ENCODE assay signal across 8 cellular contexts in genomic region chr2:31170071-31170698, GRCh38. TPM values are rescaled to one million over a fixed set of nuclear protein-coding genes. Genes with fewer than 3 reads are reported as not detected.
DNase-seq lines count a peak whose midpoint lies in the region; ATAC-seq and TF ChIP-seq lines count a peak whose summit lies in the region.

No MANE protein-coding gene starts in this region.

- H3K4me3 ChIP-seq in epithelial cell of esophagus (ENCODE audit: low read length) (no peak overlapping the region), mucosa of descending colon (no peak overlapping the region)

- H3K9me3 Mint-ChIP-seq in stimulated activated memory B cell treated with anti-CD40 and anti-IgM and Interleukin-4, amounts not matched to agents 10 μg/mL and 1 μg/mL and 100 μg/mL, for 72 hours: no peaks in the 10 kb centered on the region

- ATAC-seq in HG03196 (IDR thresholded peaks at IDR 0.05; ENCODE audit: unreplicated experiment): peak; percentile 69
- peak; percentile 88 for ATAC-seq in mucosa of descending colon
- ATAC-seq in stimulated activated memory B cell treated with anti-CD40 and anti-IgM and Interleukin-4, amounts not matched to agents 10 μg/mL and 1 μg/mL and 100 μg/mL, for 72 hours: peak; percentile 78

- no peak overlapping the region for H3K4me3 Mint-ChIP-seq in stimulated activated memory B cell treated with anti-CD40 and anti-IgM and Interleukin-4, amounts not matched to agents 10 μg/mL and 1 μg/mL and 100 μg/mL, for 72 hours

- H3K4me1 ChIP-seq in mucosa of descending colon (ENCODE audit: low read depth): no peaks in the 10 kb centered on the region

- intact Hi-C loops in mucosa of descending colon (cut with DNase I, micrococcal nuclease): no loop called here

- in situ Hi-C loops in ACHN (cut with HindIII; ENCODE audit: low pct_ligation_motif_present, low pct_unique_long_range_greater_than_20kb, low sequenced_read_pairs) (loop anchor here (25.0 kb wide), 1 partner anchor 167 kb away; no protein-coding TSS in a partner anchor), GM13976 (cut with MboI; ENCODE audit: low sequenced_read_pairs, unreplicated experiment) (loop anchor here (10.0 kb wide), 1 partner anchor 165 kb away; no protein-coding TSS in a partner anchor)

- no peaks in the 10 kb centered on the region for H3K9me3 ChIP-seq in mucosa of descending colon

- H3K4me1 Mint-ChIP-seq in stimulated activated memory B cell treated with anti-CD40 and anti-IgM and Interleukin-4, amounts not matched to agents 10 μg/mL and 1 μg/mL and 100 μg/mL, for 72 hours: peaks cover 28% of the 10 kb centered on the region

- H3K27me3 Mint-ChIP-seq in stimulated activated memory B cell treated with anti-CD40 and anti-IgM and Interleukin-4, amounts not matched to agents 10 μg/mL and 1 μg/mL and 100 μg/mL, for 72 hours: peaks cover 2% of the 10 kb centered on the region

- DNase-seq in ACHN (peak; percentile 68), GM13976 (ENCODE audit: low spot score) (peak; percentile 75), NCI-H510A (lab: John Stamatoyannopoulos, UW) (peak; percentile 29), epithelial cell of esophagus (ENCODE audit: low read depth) (peak; percentile 80), mucosa of descending colon (peak in 2 of 3 donors; percentile 51 to 64)
- DNase-seq in activated CD8-positive, alpha-beta memory T cell treated with anti-CD3 and anti-CD28 coated beads for 24 hours: peak; percentile 71

- H3K36me3 ChIP-seq in mucosa of descending colon (ENCODE audit: low read depth): no peaks in the 10 kb centered on the region

- peak overlapping the region; percentile 30 for H3K27ac Mint-ChIP-seq in stimulated activated memory B cell treated with anti-CD40 and anti-IgM and Interleukin-4, amounts not matched to agents 10 μg/mL and 1 μg/mL and 100 μg/mL, for 72 hours

- H3K36me3 Mint-ChIP-seq in stimulated activated memory B cell treated with anti-CD40 and anti-IgM and Interleukin-4, amounts not matched to agents 10 μg/mL and 1 μg/mL and 100 μg/mL, for 72 hours: no peaks in the 10 kb centered on the region

- peak; percentile 88 for TF ChIP-seq CTCF in GM13976 (IDR thresholded peaks at IDR 0.05; ENCODE audit: borderline replicate concordance, control extremely low read depth, extremely low read depth, insufficient read depth, missing control alignments)
- TF ChIP-seq CTCF in epithelial cell of esophagus (IDR thresholded peaks at IDR 0.05; ENCODE audit: insufficient read depth, low read depth, low read length, missing control alignments): peak; percentile 99
- TF ChIP-seq CTCF in mucosa of descending colon (IDR thresholded peaks at IDR 0.05): peak; percentile 52

RNA-seq across cellular contexts. Expression of gene GALNT14, which starts 31.9 kb away (rescaled TPM):
- total RNA-seq in mucosa of descending colon: under 1 TPM in 1 of 3 donors, not detected in 2; 0.75 TPM

RNA-seq across cellular contexts. Expression of gene CAPN14, which starts 47.1 kb away (rescaled TPM):
- under 1 TPM in 2 of 3 donors, not detected in 1; 0.09 to 0.14 TPM for total RNA-seq in mucosa of descending colon

Comparison
In these comparisons a context has a peak if more than half of its experiments do, and no peak if none do; other contexts are left out.
1. DNase-seq: peak in every context shown above with its lines; median percentile 80 in epithelial cell of esophagus; 75 in GM13976; 71 in activated CD8-positive, alpha-beta memory T cell treated with anti-CD3 and anti-CD28 coated beads for 24 hours; 68 in ACHN; 58 in mucosa of descending colon; 29 in NCI-H510A.